ENCODE assay signal across 9 cellular contexts in genomic region chr1:235275223-235275622, GRCh38. TPM values are rescaled to one million over a fixed set of nuclear protein-coding genes. Genes with fewer than 3 reads are reported as not detected.
DNase-seq lines count a peak whose midpoint lies in the region; ATAC-seq and TF ChIP-seq lines count a peak whose summit lies in the region.
"Had no signal": no experiment of that assay in that cellular context is flagged by ENCODE, and none has a peak within 500 bp of the region (broad histone marks: within the 10 kb centered on the region; RNA-seq: fewer than 3 reads in every experiment).

No MANE protein-coding gene starts in this region.

- peak overlapping the region; percentile 17 for H3K4me3 Mint-ChIP-seq in activated T-helper 17 cell treated with anti-CD3 and anti-CD28 coated beads, Interleukin-2, amount 50 U/mL, for 72 hours
- H3K4me3 Mint-ChIP-seq: neural crest cell had no signal

- POLR2A ChIA-PET in HEK293T (lab: Yijun Ruan, JAX) = no interaction called here

- no peak overlapping the region for H3K27ac Mint-ChIP-seq in activated T-helper 17 cell treated with anti-CD3 and anti-CD28 coated beads, Interleukin-2, amount 50 U/mL, for 72 hours

- CTCF ChIA-PET in HEK293T (lab: Yijun Ruan, JAX) = interaction anchor here (1.2 to 1.3 kb wide), 2 partner anchors 13 to 140 kb away, joined by 3 to 4 read pairs; no protein-coding TSS in a partner anchor

- ATAC-seq in GM19328 (IDR thresholded peaks at IDR 0.05; ENCODE audit: unreplicated experiment) (peak; percentile 58), HG03280 (IDR thresholded peaks at IDR 0.05; ENCODE audit: unreplicated experiment) (peak; percentile 57)
- peak; percentile 33 for ATAC-seq in activated T-helper 17 cell treated with anti-CD3 and anti-CD28 coated beads, Interleukin-2, amount 50 U/mL, for 72 hours (replicated peaks)

- H3K27me3 Mint-ChIP-seq in activated T-helper 17 cell treated with anti-CD3 and anti-CD28 coated beads, Interleukin-2, amount 50 U/mL, for 72 hours = no peaks in the 10 kb centered on the region

- DNase-seq in CMK (ENCODE audit: low read depth) (peak; percentile 17), HEK293T (ENCODE audit: extremely low spot score) (no peak), NCI-H446 treated with DMSO at 0.1 percent for 48 hours (lab: John Stamatoyannopoulos, UW) (no peak), HK-2 (ENCODE audit: unreplicated experiment) (no peak)
- no peak for DNase-seq in effector CD4-positive, alpha-beta T cell

- no peaks in the 10 kb centered on the region for H3K36me3 Mint-ChIP-seq in activated T-helper 17 cell treated with anti-CD3 and anti-CD28 coated beads, Interleukin-2, amount 50 U/mL, for 72 hours (ENCODE audit: low read depth)

- peaks cover 40% of the 10 kb centered on the region for H3K4me1 Mint-ChIP-seq in activated T-helper 17 cell treated with anti-CD3 and anti-CD28 coated beads, Interleukin-2, amount 50 U/mL, for 72 hours

- H3K9me3 Mint-ChIP-seq in activated T-helper 17 cell treated with anti-CD3 and anti-CD28 coated beads, Interleukin-2, amount 50 U/mL, for 72 hours = no peaks in the 10 kb centered on the region
- H3K9me3 Mint-ChIP-seq: neural crest cell had no signal

TF ChIP-seq in HEK293T, 16 proteins besides CTCF, POLR2A, EP300 and RAD21:
- TF ChIP-seq FOXK2 (IDR thresholded peaks at IDR 0.05) = no peak
- no peak for TF ChIP-seq BHLHE40 (IDR thresholded peaks at IDR 0.05; ENCODE audit: borderline replicate concordance)
- no peak for TF ChIP-seq FOXA1 (IDR thresholded peaks at IDR 0.05)
- TF ChIP-seq LEF1 (IDR thresholded peaks at IDR 0.05; ENCODE audit: borderline replicate concordance) = no peak
- no peak for TF ChIP-seq ARNT (IDR thresholded peaks at IDR 0.05)
- TF ChIP-seq TARDBP (IDR thresholded peaks at IDR 0.05) = no peak
- no peak for TF ChIP-seq ELF4 (IDR thresholded peaks at IDR 0.05)
- no peak for TF ChIP-seq ZNF384 (IDR thresholded peaks at IDR 0.05)
- no peak for TF ChIP-seq SP1 (IDR thresholded peaks at IDR 0.05)
- no peak for TF ChIP-seq SUZ12 (IDR thresholded peaks at IDR 0.05)

RNA-seq across cellular contexts. Expression of gene ARID4B, which starts 52.8 kb away (rescaled TPM):
- 10 to 100 TPM; 42.2 to 61.2 TPM for total RNA-seq in activated T-helper 17 cell treated with anti-CD3 and anti-CD28 coated beads, Interleukin-2, amount 50 U/mL, for 72 hours

RNA-seq across cellular contexts. Expression of gene GGPS1, which starts 53.1 kb away (rescaled TPM):
- total RNA-seq in activated T-helper 17 cell treated with anti-CD3 and anti-CD28 coated beads, Interleukin-2, amount 50 U/mL, for 72 hours = 10 to 100 TPM; 28.9 to 32.9 TPM
